16 cellular contexts compared by ENCODE assay signal in genomic region chr1:108699375-108700332, GRCh38. TPM values are rescaled to one million over a fixed set of nuclear protein-coding genes. Genes with fewer than 3 reads are reported as not detected.
DNase-seq lines count a peak whose midpoint lies in the region; ATAC-seq, FAIRE-seq and TF ChIP-seq lines count a peak whose summit lies in the region.
"Had no signal": no experiment of that assay in that cellular context is flagged by ENCODE, and none has a peak within 500 bp of the region (broad histone marks: within the 10 kb centered on the region; RNA-seq: fewer than 3 reads in every experiment).

No MANE protein-coding gene starts in this region.

- no peak overlapping the region for H2AFZ ChIP-seq in K562 (ENCODE audit: low read depth, low read length)

- H3K4me1 Mint-ChIP-seq in T-helper 1 cell treated with Interleukin-12 subunit alpha and Interleukin-12 subunit beta and Interleukin-4 antibody, amounts not matched to agents 30 μg/mL and 1 μg/mL, for 36 hours (ENCODE audit: low read depth): peaks cover 55% of the 10 kb centered on the region

- no peaks in the 10 kb centered on the region for H3K9me3 Mint-ChIP-seq in T-helper 1 cell treated with Interleukin-12 subunit alpha and Interleukin-12 subunit beta and Interleukin-4 antibody, amounts not matched to agents 30 μg/mL and 1 μg/mL, for 36 hours

- no peak for TF ChIP-seq EP300 in K562 (IDR thresholded peaks at IDR 0.05; ENCODE audit: low read length)

- no peaks in the 10 kb centered on the region for H3K27me3 ChIP-seq in K562 (ENCODE audit: control insufficient read depth in 2 of 2, insufficient read depth in 2 of 2, low read length in 2 of 2)
- H3K27me3 ChIP-seq in neutrophil: no peaks in the 10 kb centered on the region
- no peaks in the 10 kb centered on the region for H3K27me3 ChIP-seq in tibial artery
- H3K27me3 ChIP-seq: right atrium auricular region, SJSA1 had no signal

- H3K9ac ChIP-seq in K562 (ENCODE audit: insufficient read depth in 1 of 2, low read depth in 2 of 2, low read length in 2 of 2): no peak overlapping the region

- intact Hi-C loops in K562 (cut with micrococcal nuclease): no loop called here
- intact Hi-C loops in tibial artery (cut with DNase I; ENCODE audit: low total_unique reads): no loop called here

- POLR2A ChIA-PET in K562 (lab: Yijun Ruan, JAX): no interaction called here

- no peak overlapping the region for H3K27ac ChIP-seq in K562 (ENCODE audit: extremely low read depth, low read depth, low read length)
- peak overlapping the region; percentile 47 for H3K27ac ChIP-seq in neutrophil
- H3K27ac ChIP-seq in tibial artery: no peak overlapping the region
- H3K27ac ChIP-seq: SJSA1 had no signal

- H3K79me2 ChIP-seq in K562 (ENCODE audit: control insufficient read depth, insufficient read depth, low read length): peaks cover 31% of the 10 kb centered on the region

- peak overlapping the region; percentile 82 for H3K27ac Mint-ChIP-seq in T-helper 1 cell treated with Interleukin-12 subunit alpha and Interleukin-12 subunit beta and Interleukin-4 antibody, amounts not matched to agents 30 μg/mL and 1 μg/mL, for 36 hours

- peak; percentile 76 for TF ChIP-seq POLR2A in K562 (conservative IDR thresholded peaks at IDR 0.05)

- FAIRE-seq in K562 (lab: Jason Lieb, UNC): no peak

- H3K4me1 ChIP-seq in K562 (replicated peaks in 1 of 2; ENCODE audit: control insufficient read depth in 2 of 2, insufficient read depth in 2 of 2, low read length in 2 of 2) (peaks cover 6 to 9% of the 10 kb centered on the region in 2 experiments; a peak in 4 of 5 replicates), neutrophil (ENCODE audit: control insufficient read depth in 1 of 2, insufficient read depth in 1 of 2, low read depth in 1 of 2, low read length in 1 of 2) (peaks cover 26 to 32% of the 10 kb centered on the region in 2 experiments), tibial artery (peaks cover 0 to 21% (median 10%) of the 10 kb centered on the region in 4 donors)

- H4K20me1 ChIP-seq in K562 (replicated peaks; ENCODE audit: control insufficient read depth, insufficient read depth, low read length): peaks cover 7% of the 10 kb centered on the region; the same call in 1 of the 2 replicates

- in situ Hi-C loops in K562 (cut with MboI): no loop called here

- DNase-seq in T-helper 1 cell (no peak), NOMO-1 treated with DMSO at 0.1 percent for 48 hours (lab: John Stamatoyannopoulos, UW; ENCODE audit: unreplicated experiment) (peak; percentile 66), K562 (ENCODE audit: extremely low read depth in 1 of 4, low spot score in 3 of 4) (no peak), tibial artery (no peak), NCI-H2029 treated with DMSO at 0.1 percent for 48 hours (lab: John Stamatoyannopoulos, UW) (no peak), NCI-H1694 treated with DMSO at 0.1 percent for 48 hours (lab: John Stamatoyannopoulos, UW) (no peak)
- DNase-seq: 8988T, DMS 273 treated with DMSO at 0.1 percent for 48 hours, foreskin fibroblast, NCI-H526 treated with DMSO at 0.1 percent for 48 hours had no signal

- H3K9me3 ChIP-seq in K562 (replicated peaks; ENCODE audit: control insufficient read depth, insufficient read depth, low read depth, low read length) (no peaks in the 10 kb centered on the region), neutrophil (no peaks in the 10 kb centered on the region), tibial artery (no peaks in the 10 kb centered on the region)
- H3K9me3 ChIP-seq: right atrium auricular region, SJSA1, thoracic aorta had no signal

- H3K36me3 ChIP-seq in K562 (ENCODE audit: control insufficient read depth, insufficient read depth, low read length): peaks cover 77% of the 10 kb centered on the region
- peaks cover 68% of the 10 kb centered on the region for H3K36me3 ChIP-seq in neutrophil
- H3K36me3 ChIP-seq in tibial artery: peaks cover 45 to 54% (median 48%) of the 10 kb centered on the region in 3 donors

- no peak for TF ChIP-seq CTCF in K562 (IDR thresholded peaks at IDR 0.05 in 2 of 3, conservative IDR thresholded peaks at IDR 0.05 in 1 of 3; ENCODE audit: insufficient read depth in 2 of 3, low read depth in 1 of 3, low read length in 3 of 3)
- TF ChIP-seq CTCF in neutrophil (IDR thresholded peaks at IDR 0.05): no peak
- no peak for TF ChIP-seq CTCF in tibial artery (IDR thresholded peaks at IDR 0.05)

- peak overlapping the region; percentile 81 for H3K4me3 Mint-ChIP-seq in T-helper 1 cell treated with Interleukin-12 subunit alpha and Interleukin-12 subunit beta and Interleukin-4 antibody, amounts not matched to agents 30 μg/mL and 1 μg/mL, for 36 hours

- no peaks in the 10 kb centered on the region for H3K27me3 Mint-ChIP-seq in T-helper 1 cell treated with Interleukin-12 subunit alpha and Interleukin-12 subunit beta and Interleukin-4 antibody, amounts not matched to agents 30 μg/mL and 1 μg/mL, for 36 hours (ENCODE audit: low read depth)

- BruUV-seq in K562 (replicated peaks; lab: Mats Ljungman, UMichigan): TSS peak; percentile 48

- H3K4me2 ChIP-seq in K562 (ENCODE audit: insufficient read depth, low read length): no peak overlapping the region

- CTCF ChIA-PET in K562 (lab: Yijun Ruan, JAX; ENCODE audit: low intra/inter-chr PET ratio): no interaction called here

- H3K36me3 Mint-ChIP-seq in T-helper 1 cell treated with Interleukin-12 subunit alpha and Interleukin-12 subunit beta and Interleukin-4 antibody, amounts not matched to agents 30 μg/mL and 1 μg/mL, for 36 hours (ENCODE audit: low read depth): peaks cover 61% of the 10 kb centered on the region

- no peak for TF ChIP-seq RAD21 in K562 (CRISPR knock-in tag; conservative IDR thresholded peaks at IDR 0.05 in 1 of 2, IDR thresholded peaks at IDR 0.05 in 1 of 2)

- no peaks in the 10 kb centered on the region for H3K9me1 ChIP-seq in K562 (ENCODE audit: control insufficient read depth, insufficient read depth, low read length)

- no peak overlapping the region for H3K4me3 ChIP-seq in K562
- no peak overlapping the region for H3K4me3 ChIP-seq in neutrophil (ENCODE audit: low read depth in 1 of 2, low read length in 1 of 2)
- H3K4me3 ChIP-seq in tibial artery: no peak overlapping the region
- H3K4me3 ChIP-seq: right atrium auricular region, SJSA1, thoracic aorta had no signal

- no peak for ATAC-seq in K562

- WGBS in K562 (ENCODE audit: insufficient coverage, low coverage, missing lambda C conversion rate): 89% methylated on average over 18 of the region's 22 CpGs

RNA-seq across cellular contexts. Expression of gene PRPF38B, which starts 7.5 kb away (rescaled TPM):
- 82.2 and 217 TPM in 2 replicates for total RNA-seq in K562 (2011; cell fraction: chromatin; rRNA removed; ENCODE audit: low replicate concordance)
- 68.7 and 80.4 TPM in 2 replicates for total RNA-seq in K562 (2011; cell fraction: nucleolus; rRNA removed)
- total RNA-seq in K562 (2011; cell fraction: nucleoplasm; rRNA removed): 134 and 246 TPM in 2 replicates
- 27.8 and 67.8 TPM in 2 replicates for total RNA-seq in K562 (2014; rRNA removed)
- 66.4 and 69.8 TPM in 2 replicates for total RNA-seq in K562 (2014; rRNA removed; fragmentation: Illumina TruSeq; extraction: Trizol)
- 68.0 and 75.3 TPM in 2 replicates for total RNA-seq in K562 (2015; rRNA removed; fragmentation: Illumina TruSeq; extraction: Trizol)
- 47.8 and 55.5 TPM in 2 replicates for total RNA-seq in K562 (2021)
- polyA plus RNA-seq in K562 (2011; rRNA removed): 71.1 and 74.1 TPM in 2 replicates
- polyA plus RNA-seq in K562 (2011; cell fraction: cytosol; rRNA removed): 21.4 and 26.5 TPM in 2 replicates
- 119 and 157 TPM in 2 replicates for polyA plus RNA-seq in K562 (2011; cell fraction: nucleus; rRNA removed)
- polyA plus RNA-seq in K562 (2012): 46.0 and 53.7 TPM in 2 replicates
- 72.3 and 85.5 TPM in 2 replicates for polyA plus RNA-seq in K562 (2014; fragmentation: Illumina TruSeq; extraction: Trizol)
- 10 to 100 TPM; 25.3 to 34.3 TPM for polyA plus RNA-seq in K562 (2014; fragmentation: Nextera tagmentation; extraction: Ambion mirVana)
- 78.4 and 81.8 TPM in 2 replicates for polyA plus RNA-seq in K562 (2014; rRNA removed)
- 60.0 and 63.7 TPM in 2 replicates for polyA minus RNA-seq in K562 (2011; rRNA and poly(A)+ RNA removed)
- 31.0 and 32.4 TPM in 2 replicates for polyA minus RNA-seq in K562 (2011; cell fraction: cytosol; rRNA and poly(A)+ RNA removed)
- polyA minus RNA-seq in K562 (2011; cell fraction: nucleus; rRNA and poly(A)+ RNA removed): 114 and 142 TPM in 2 replicates

RNA-seq across cellular contexts. Expression of gene FNDC7, which starts 13.1 kb away (rescaled TPM):
- total RNA-seq in K562 (2011; cell fraction: chromatin; rRNA removed; ENCODE audit: low replicate concordance): 0.23 and 0.69 TPM in 2 replicates
- total RNA-seq in K562 (2011; cell fraction: nucleolus; rRNA removed): 0.17 TPM in 1 of 2 replicates, not detected in the other
- 0.15 TPM in 1 of 2 replicates, not detected in the other for total RNA-seq in K562 (2011; cell fraction: nucleoplasm; rRNA removed)
- not detected in 2 replicates for total RNA-seq in K562 (2014; rRNA removed)
- total RNA-seq in K562 (2014; rRNA removed; fragmentation: Illumina TruSeq; extraction: Trizol): not detected in 2 replicates
- total RNA-seq in K562 (2015; rRNA removed; fragmentation: Illumina TruSeq; extraction: Trizol): not detected in 2 replicates
- not detected in 2 replicates for total RNA-seq in K562 (2021)
- 0.05 TPM in 1 of 2 replicates, not detected in the other for polyA plus RNA-seq in K562 (2011; rRNA removed)
- polyA plus RNA-seq in K562 (2011; cell fraction: cytosol; rRNA removed): 0.07 TPM in 1 of 2 replicates, not detected in the other
- 0.04 and 0.24 TPM in 2 replicates for polyA plus RNA-seq in K562 (2011; cell fraction: nucleus; rRNA removed)
- polyA plus RNA-seq in K562 (2012): 0.03 TPM in 1 of 2 replicates, not detected in the other
- polyA plus RNA-seq in K562 (2014; fragmentation: Illumina TruSeq; extraction: Trizol): not detected in 2 replicates
- polyA plus RNA-seq in K562 (2014; fragmentation: Nextera tagmentation; extraction: Ambion mirVana): not detected
- polyA plus RNA-seq in K562 (2014; rRNA removed): not detected in 2 replicates
- polyA minus RNA-seq in K562 (2011; rRNA and poly(A)+ RNA removed): 0.39 TPM in 1 of 2 replicates, not detected in the other
- polyA minus RNA-seq in K562 (2011; cell fraction: cytosol; rRNA and poly(A)+ RNA removed): not detected in 2 replicates
- 0.11 and 0.13 TPM in 2 replicates for polyA minus RNA-seq in K562 (2011; cell fraction: nucleus; rRNA and poly(A)+ RNA removed)
- total RNA-seq: dermis microvascular lymphatic vessel endothelial cell, right atrium auricular region, SJSA1, thoracic aorta had no signal

RNA-seq across cellular contexts. Expression of gene HENMT1, which starts 38.8 kb away (rescaled TPM):
- total RNA-seq in K562 (2011; cell fraction: chromatin; rRNA removed; ENCODE audit: low replicate concordance): not detected in 2 replicates
- not detected in 2 replicates for total RNA-seq in K562 (2011; cell fraction: nucleolus; rRNA removed)
- total RNA-seq in K562 (2011; cell fraction: nucleoplasm; rRNA removed): not detected in 2 replicates
- total RNA-seq in K562 (2014; rRNA removed): not detected in 2 replicates
- total RNA-seq in K562 (2014; rRNA removed; fragmentation: Illumina TruSeq; extraction: Trizol): not detected in 2 replicates
- total RNA-seq in K562 (2015; rRNA removed; fragmentation: Illumina TruSeq; extraction: Trizol): not detected in 2 replicates
- not detected in 2 replicates for total RNA-seq in K562 (2021)
- not detected in 2 replicates for polyA plus RNA-seq in K562 (2011; rRNA removed)
- polyA plus RNA-seq in K562 (2011; cell fraction: cytosol; rRNA removed): not detected in 2 replicates
- polyA plus RNA-seq in K562 (2011; cell fraction: nucleus; rRNA removed): not detected in 2 replicates
- not detected in 2 replicates for polyA plus RNA-seq in K562 (2012)
- not detected in 2 replicates for polyA plus RNA-seq in K562 (2014; fragmentation: Illumina TruSeq; extraction: Trizol)
- polyA plus RNA-seq in K562 (2014; fragmentation: Nextera tagmentation; extraction: Ambion mirVana): not detected
- 0.19 TPM in 1 of 2 replicates, not detected in the other for polyA plus RNA-seq in K562 (2014; rRNA removed)
- polyA minus RNA-seq in K562 (2011; rRNA and poly(A)+ RNA removed): not detected in 2 replicates
- not detected in 2 replicates for polyA minus RNA-seq in K562 (2011; cell fraction: cytosol; rRNA and poly(A)+ RNA removed)
- not detected in 2 replicates for polyA minus RNA-seq in K562 (2011; cell fraction: nucleus; rRNA and poly(A)+ RNA removed)

RNA-seq across cellular contexts. Expression of gene STXBP3, which starts 46.8 kb away (rescaled TPM):
- total RNA-seq in K562 (2011; cell fraction: chromatin; rRNA removed; ENCODE audit: low replicate concordance): 22.7 and 94.8 TPM in 2 replicates
- total RNA-seq in K562 (2011; cell fraction: nucleolus; rRNA removed): 11.3 and 13.7 TPM in 2 replicates
- total RNA-seq in K562 (2011; cell fraction: nucleoplasm; rRNA removed): 36.6 and 53.6 TPM in 2 replicates
- total RNA-seq in K562 (2014; rRNA removed): 33.1 TPM in 2 replicates
- 52.1 and 56.7 TPM in 2 replicates for total RNA-seq in K562 (2014; rRNA removed; fragmentation: Illumina TruSeq; extraction: Trizol)
- total RNA-seq in K562 (2015; rRNA removed; fragmentation: Illumina TruSeq; extraction: Trizol): 45.8 and 52.5 TPM in 2 replicates
- total RNA-seq in K562 (2021): 32.5 and 34.6 TPM in 2 replicates
- polyA plus RNA-seq in K562 (2011; rRNA removed): 39.4 and 50.2 TPM in 2 replicates
- polyA plus RNA-seq in K562 (2011; cell fraction: cytosol; rRNA removed): 3.7 and 9.6 TPM in 2 replicates
- polyA plus RNA-seq in K562 (2011; cell fraction: nucleus; rRNA removed): 12.0 and 19.1 TPM in 2 replicates
- 36.1 and 66.5 TPM in 2 replicates for polyA plus RNA-seq in K562 (2012)
- 35.0 and 40.0 TPM in 2 replicates for polyA plus RNA-seq in K562 (2014; fragmentation: Illumina TruSeq; extraction: Trizol)
- 10 to 100 TPM; 34.2 to 34.9 TPM for polyA plus RNA-seq in K562 (2014; fragmentation: Nextera tagmentation; extraction: Ambion mirVana)
- 39.2 and 52.3 TPM in 2 replicates for polyA plus RNA-seq in K562 (2014; rRNA removed)
- polyA minus RNA-seq in K562 (2011; rRNA and poly(A)+ RNA removed): 63.6 and 65.3 TPM in 2 replicates
- 11.5 and 14.8 TPM in 2 replicates for polyA minus RNA-seq in K562 (2011; cell fraction: cytosol; rRNA and poly(A)+ RNA removed)
- polyA minus RNA-seq in K562 (2011; cell fraction: nucleus; rRNA and poly(A)+ RNA removed): 40.7 and 83.0 TPM in 2 replicates
